Comparison of ENCODE assay signal across 20 cellular contexts in the genomic region with DNA sequence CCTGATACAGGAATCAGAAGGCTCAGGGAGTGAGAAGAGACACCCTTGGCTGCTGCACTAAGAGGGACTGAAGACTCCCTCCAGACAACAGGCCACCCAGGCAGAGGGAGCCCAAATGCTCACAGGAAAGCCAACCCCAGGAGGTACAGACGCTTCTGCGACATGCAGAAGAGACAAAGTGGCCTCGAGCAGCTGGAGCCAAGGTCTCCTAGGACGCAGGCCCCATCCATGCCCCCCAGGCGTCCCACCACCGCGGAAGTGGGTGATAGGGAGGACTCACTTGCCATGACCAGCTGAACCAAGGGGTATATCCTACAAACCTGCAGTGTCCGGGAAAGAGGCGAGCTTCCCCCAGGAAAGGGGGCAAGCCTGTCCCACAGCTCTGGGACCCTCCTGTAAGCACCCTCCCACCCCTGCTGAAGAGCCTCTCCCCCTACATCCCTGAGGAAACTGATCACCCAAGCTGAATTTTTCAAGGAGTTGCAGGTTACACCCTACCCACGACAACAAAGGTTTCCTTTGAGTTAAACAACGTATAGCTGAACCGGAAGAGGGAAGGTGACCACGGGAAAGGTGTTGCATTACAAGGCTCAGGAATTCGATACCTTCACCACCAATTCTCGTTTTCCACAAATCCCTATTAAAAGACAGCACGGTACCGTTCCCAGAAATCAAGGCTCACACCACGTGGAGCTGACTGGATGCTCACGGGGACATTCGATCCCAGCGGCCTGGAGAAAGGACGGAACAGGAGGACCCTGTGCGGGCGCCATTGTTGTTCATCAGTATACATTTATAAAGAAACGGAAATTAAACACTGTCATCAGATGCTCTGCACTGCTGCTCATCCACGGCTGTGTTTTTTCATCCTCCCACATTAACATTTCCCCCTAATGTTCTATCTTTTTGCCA. TPM values are rescaled to one million over a fixed set of nuclear protein-coding genes. Genes with fewer than 3 reads are reported as not detected.
DNase-seq lines count a peak whose midpoint lies in the region; ATAC-seq and TF ChIP-seq lines count a peak whose summit lies in the region.
"Had no signal": no experiment of that assay in that cellular context is flagged by ENCODE, and none has a peak within 500 bp of the region (broad histone marks: within the 10 kb centered on the region; RNA-seq: fewer than 3 reads in every experiment).

No MANE protein-coding gene starts in this region.

- no peaks in the 10 kb centered on the region for H4K20me1 ChIP-seq in OCI-LY7 (ENCODE audit: insufficient read depth, low read length)

- H3K27ac ChIP-seq in gastrocnemius medialis (no peak overlapping the region), OCI-LY7 (ENCODE audit: low read depth, low read length, poor library complexity, severe bottlenecking) (no peak overlapping the region)
- H3K27ac ChIP-seq: tibial nerve had no signal

- H3K4me3 ChIP-seq in gastrocnemius medialis (no peak overlapping the region), OCI-LY7 (ENCODE audit: low read depth, low read length, poor library complexity, severe bottlenecking) (no peak overlapping the region)
- H3K4me3 ChIP-seq: K562, tibial nerve had no signal

- H3K9me3 ChIP-seq in gastrocnemius medialis = no peaks in the 10 kb centered on the region
- H3K9me3 ChIP-seq in OCI-LY7 (ENCODE audit: low read length) = no peaks in the 10 kb centered on the region

- no peak overlapping the region for H2AFZ ChIP-seq in OCI-LY7 (ENCODE audit: low read length)

- H3K27me3 ChIP-seq in gastrocnemius medialis = no peaks in the 10 kb centered on the region
- H3K27me3 ChIP-seq: tibial nerve had no signal

- H3K79me2 ChIP-seq in OCI-LY7 (ENCODE audit: insufficient read depth, low read depth, low read length) = no peaks in the 10 kb centered on the region

- CTCF ChIA-PET in OCI-LY7 (lab: Charles Lee; ENCODE audit: unreplicated experiment) = no interaction called here

- H3K36me3 ChIP-seq in gastrocnemius medialis (peaks cover 0 to 21% of the 10 kb centered on the region in 2 donors), OCI-LY7 (ENCODE audit: insufficient read depth, low read length) (no peaks in the 10 kb centered on the region)

- H3K4me2 ChIP-seq in OCI-LY7 (ENCODE audit: low read length) = no peak overlapping the region

- peaks cover 10% of the 10 kb centered on the region for H3K36me3 Mint-ChIP-seq in natural killer cell
- H3K36me3 Mint-ChIP-seq in natural killer cell treated with Interleukin-12 subunit alpha and Interleukin-12 subunit beta and Interleukin-15 and Interleukin-18, amount 100 ng/mL, for 72 hours = peaks cover 7% of the 10 kb centered on the region
- peaks cover 24% of the 10 kb centered on the region for H3K36me3 Mint-ChIP-seq in chondrocyte (ENCODE audit: low read depth)
- H3K36me3 Mint-ChIP-seq in nephron (ENCODE audit: low read depth) = peaks cover 66% of the 10 kb centered on the region
- H3K36me3 Mint-ChIP-seq: activated CD8-positive, alpha-beta memory T cell treated with anti-CD3 and anti-CD28 coated beads, Interleukin-2, amount 10 ng/mL, durations not matched to agents 7 days and 5 days had no signal

- no peaks in the 10 kb centered on the region for H3K9me2 ChIP-seq in OCI-LY7 (ENCODE audit: insufficient read depth, low read length)

- H3K27me3 Mint-ChIP-seq in natural killer cell (ENCODE audit: low read depth in 2 of 2) = no peaks in the 10 kb centered on the region
- no peaks in the 10 kb centered on the region for H3K27me3 Mint-ChIP-seq in natural killer cell treated with Interleukin-12 subunit alpha and Interleukin-12 subunit beta and Interleukin-15 and Interleukin-18, amount 100 ng/mL, for 72 hours
- H3K27me3 Mint-ChIP-seq in chondrocyte (ENCODE audit: low read depth) = no peaks in the 10 kb centered on the region
- H3K27me3 Mint-ChIP-seq in nephron (ENCODE audit: low read depth) = no peaks in the 10 kb centered on the region
- H3K27me3 Mint-ChIP-seq: activated CD8-positive, alpha-beta memory T cell treated with anti-CD3 and anti-CD28 coated beads, Interleukin-2, amount 10 ng/mL, durations not matched to agents 7 days and 5 days had no signal

- H3K4me1 Mint-ChIP-seq in natural killer cell (peaks cover 84 to 91% of the 10 kb centered on the region in 2 donors), chondrocyte (ENCODE audit: low read depth) (peaks cover 36% of the 10 kb centered on the region), nephron (peaks cover 45% of the 10 kb centered on the region)
- H3K4me1 Mint-ChIP-seq in natural killer cell treated with Interleukin-12 subunit alpha and Interleukin-12 subunit beta and Interleukin-15 and Interleukin-18, amount 100 ng/mL, for 72 hours (ENCODE audit: low read depth in 2 of 2) = peaks cover 36 to 62% of the 10 kb centered on the region in 2 donors
- H3K4me1 Mint-ChIP-seq: activated CD8-positive, alpha-beta memory T cell treated with anti-CD3 and anti-CD28 coated beads, Interleukin-2, amount 10 ng/mL, durations not matched to agents 7 days and 5 days; central memory CD8-positive, alpha-beta T cell had no signal

- H3K9me3 Mint-ChIP-seq in natural killer cell (no peaks in the 10 kb centered on the region), chondrocyte (ENCODE audit: low read depth) (peaks cover 7% of the 10 kb centered on the region), nephron (peaks cover 9% of the 10 kb centered on the region)
- H3K9me3 Mint-ChIP-seq in natural killer cell treated with Interleukin-12 subunit alpha and Interleukin-12 subunit beta and Interleukin-15 and Interleukin-18, amount 100 ng/mL, for 72 hours = peaks cover 3% of the 10 kb centered on the region
- H3K9me3 Mint-ChIP-seq: activated T-helper 2 cell treated with anti-CD3 and anti-CD28 coated beads, Interferon-gamma antibody, Interleukin-2, Interleukin-4, amounts not matched to agents 10 μg/mL and 5 μg/mL and 100 μg/mL, durations not matched to agents 14 hours and 24 hours and 36 hours; central memory CD8-positive, alpha-beta T cell had no signal

- peaks cover 35 to 67% of the 10 kb centered on the region in 2 donors for H3K4me1 ChIP-seq in gastrocnemius medialis
- no peaks in the 10 kb centered on the region for H3K4me1 ChIP-seq in OCI-LY7 (ENCODE audit: insufficient read depth, low read length, poor library complexity, severe bottlenecking)

- BruUV-seq in OCI-LY7 (replicated peaks; lab: Mats Ljungman, UMichigan) = no TSS peak

- in situ Hi-C loops in gastrocnemius medialis (cut with MboI; ENCODE audit: low sequenced_read_pairs in 4 of 4) = no loop called here

- POLR2A ChIA-PET in OCI-LY7 (lab: Charles Lee) = interaction anchor here (0.6 to 0.8 kb wide), 2 partner anchors 12 to 273 kb away, joined by 3 read pairs; no protein-coding TSS in a partner anchor

- TF ChIP-seq POLR2A in gastrocnemius medialis (IDR thresholded peaks at IDR 0.05) = no peak

- intact Hi-C loops in natural killer cell (cut with micrococcal nuclease) (no loop called here), gastrocnemius medialis (cut with DNase I; ENCODE audit: low total_unique reads) (no loop called here), OCI-LY7 (cut with micrococcal nuclease; ENCODE audit: unreplicated experiment) (no loop called here)

- no peak for ATAC-seq in natural killer cell
- no peak for ATAC-seq in natural killer cell treated with Interleukin-12 subunit alpha and Interleukin-12 subunit beta and Interleukin-15 and Interleukin-18, amount 100 ng/mL, for 72 hours
- ATAC-seq in gastrocnemius medialis = no peak
- no peak for ATAC-seq in GM21423 (IDR thresholded peaks at IDR 0.05; ENCODE audit: unreplicated experiment)
- ATAC-seq: activated CD8-positive, alpha-beta memory T cell treated with anti-CD3 and anti-CD28 coated beads, Interleukin-2, amount 10 ng/mL, durations not matched to agents 7 days and 5 days; K562 had no signal

- H3K27ac Mint-ChIP-seq in natural killer cell (peak overlapping the region; percentile 84 to 85), chondrocyte (ENCODE audit: unreplicated experiment) (peak overlapping the region; percentile 36), nephron (peak overlapping the region; percentile 24 to 44 (median 35))
- peak overlapping the region in 1 of 2 donors; percentile 45 for H3K27ac Mint-ChIP-seq in natural killer cell treated with Interleukin-12 subunit alpha and Interleukin-12 subunit beta and Interleukin-15 and Interleukin-18, amount 100 ng/mL, for 72 hours
- H3K27ac Mint-ChIP-seq: activated CD8-positive, alpha-beta memory T cell treated with anti-CD3 and anti-CD28 coated beads, Interleukin-2, amount 10 ng/mL, durations not matched to agents 7 days and 5 days; activated T-helper 2 cell treated with anti-CD3 and anti-CD28 coated beads, Interferon-gamma antibody, Interleukin-2, Interleukin-4, amounts not matched to agents 10 μg/mL and 5 μg/mL and 100 μg/mL, durations not matched to agents 14 hours and 24 hours and 36 hours had no signal

- DNase-seq in natural killer cell = no peak
- no peak for DNase-seq in natural killer cell treated with Interleukin-12 subunit alpha and Interleukin-12 subunit beta and Interleukin-15 and Interleukin-18, amount 100 ng/mL, for 72 hours (ENCODE audit: low spot score)
- DNase-seq in chondrocyte (ENCODE audit: low spot score) = peak; percentile 77
- DNase-seq in gastrocnemius medialis = no peak
- DNase-seq in OCI-LY7 (ENCODE audit: low spot score) = no peak
- DNase-seq in LoVo (ENCODE audit: low spot score) = no peak
- DNase-seq: activated CD4-positive, alpha-beta T cell treated with anti-CD3 and anti-CD28 coated beads for 4 hours; activated CD8-positive, alpha-beta memory T cell treated with anti-CD3 and anti-CD28 coated beads, Interleukin-2, amount 10 ng/mL, durations not matched to agents 7 days and 5 days; DND-41; effector CD8-positive, alpha-beta T cell; MV-4-11; NCI-H2081; stimulated activated naive CD4-positive, alpha-beta T cell had no signal

- TF ChIP-seq CTCF in natural killer cell (IDR thresholded peaks at IDR 0.05) = no peak
- TF ChIP-seq CTCF in chondrocyte (IDR thresholded peaks at IDR 0.05) = no peak
- no peak for TF ChIP-seq CTCF in nephron (IDR thresholded peaks at IDR 0.05; ENCODE audit: unreplicated experiment in 3 of 3)
- TF ChIP-seq CTCF in gastrocnemius medialis (IDR thresholded peaks at IDR 0.05 in 4 of 5, conservative IDR thresholded peaks at IDR 0.05 in 1 of 5) = no peak
- no peak for TF ChIP-seq CTCF in OCI-LY7 (conservative IDR thresholded peaks at IDR 0.05; ENCODE audit: low read length)

- H3K4me3 Mint-ChIP-seq in natural killer cell (no peak overlapping the region), chondrocyte (ENCODE audit: unreplicated experiment) (no peak overlapping the region), nephron (no peak overlapping the region)
- H3K4me3 Mint-ChIP-seq in natural killer cell treated with Interleukin-12 subunit alpha and Interleukin-12 subunit beta and Interleukin-15 and Interleukin-18, amount 100 ng/mL, for 72 hours = no peak overlapping the region
- H3K4me3 Mint-ChIP-seq: activated CD8-positive, alpha-beta memory T cell treated with anti-CD3 and anti-CD28 coated beads, Interleukin-2, amount 10 ng/mL, durations not matched to agents 7 days and 5 days; central memory CD8-positive, alpha-beta T cell; neural crest cell had no signal

RNA-seq across cellular contexts. Expression of a gene that starts 56.6 kb away (rescaled TPM):
- total RNA-seq in natural killer cell = 100 to 1,000 TPM; 120 to 179 (median 124) TPM
- total RNA-seq in natural killer cell treated with Interleukin-12 subunit alpha and Interleukin-12 subunit beta and Interleukin-15 and Interleukin-18, amount 100 ng/mL, for 72 hours = 10 to 100 TPM; 61.3 to 76.4 TPM
- total RNA-seq in chondrocyte = 62.6 to 90.6 TPM (median 86.4 TPM) in 3 replicates
- 10 to 100 TPM; 13.9 to 36.7 (median 21.1) TPM for total RNA-seq in gastrocnemius medialis
- total RNA-seq in OCI-LY7 (2014; rRNA removed; shearing (Covaris generic)) = not detected in 2 replicates
- total RNA-seq in OCI-LY7 (2022) = not detected in 2 replicates

Comparison
In these comparisons a context has a peak if more than half of its experiments do, and no peak if none do; other contexts are left out.
1. RNA of a gene that starts 56.6 kb away (total RNA-seq): 120 to 179 TPM in natural killer cell, 62.6 to 90.6 TPM in chondrocyte, 61.3 to 76.4 TPM in natural killer cell treated with Interleukin-12 subunit alpha and Interleukin-12 subunit beta and Interleukin-15 and Interleukin-18, amount 100 ng/mL, for 72 hours and 13.9 to 36.7 TPM in gastrocnemius medialis; not detected in OCI-LY7; every median in the first group is over 10 times any median in the second.